Comparison of ENCODE assay signal across 8 cellular contexts in the genomic region with DNA sequence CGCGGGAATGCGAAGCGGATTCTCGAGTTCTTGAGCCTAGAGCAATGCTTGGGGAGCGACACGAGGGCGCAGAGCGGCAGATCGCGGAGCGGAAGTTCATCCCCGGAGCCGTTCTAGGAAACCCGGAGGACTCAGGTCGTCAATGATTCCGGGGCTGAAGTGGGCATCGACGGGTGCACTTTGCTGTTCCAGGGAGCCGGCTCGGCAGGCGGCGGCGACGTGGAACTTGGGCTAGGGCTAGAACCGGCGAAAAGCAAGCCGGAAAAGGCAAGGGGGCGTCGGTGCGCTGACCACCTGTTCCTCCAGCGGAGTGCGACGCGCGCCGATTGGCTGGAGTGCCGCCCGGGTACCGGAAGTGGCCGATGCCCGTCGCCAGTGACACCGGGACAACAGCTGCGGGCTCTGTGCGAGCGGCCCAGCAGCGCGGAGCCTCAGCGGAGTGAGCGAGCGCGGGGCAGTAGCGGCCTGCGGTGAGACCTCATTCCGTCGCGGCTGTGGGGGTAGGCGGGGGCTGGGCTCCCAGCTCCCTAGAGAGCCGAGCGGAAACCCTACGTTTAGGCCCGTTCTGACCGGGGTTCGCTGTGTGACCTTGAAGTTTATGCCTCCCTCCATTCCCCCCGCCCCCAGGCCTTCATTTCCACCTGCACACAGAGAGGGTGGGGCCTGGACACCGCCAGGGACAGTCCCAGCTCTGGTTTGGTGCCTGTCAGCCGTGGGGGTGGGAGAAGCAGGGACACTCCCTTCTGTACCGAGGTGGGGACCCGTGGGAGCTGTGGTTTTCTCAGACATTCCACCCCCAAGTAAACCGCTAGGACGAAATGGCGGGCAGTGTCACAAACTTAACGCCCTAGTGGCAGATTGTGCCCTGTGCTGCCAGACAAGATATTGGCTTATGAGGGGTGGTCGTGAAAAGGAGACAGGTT. TPM values are rescaled to one million over a fixed set of nuclear protein-coding genes. Genes with fewer than 3 reads are reported as not detected.
DNase-seq lines count a peak whose midpoint lies in the region; ATAC-seq, FAIRE-seq and TF ChIP-seq lines count a peak whose summit lies in the region.

TSS of gene ZFP3 (plus strand) at position 362 of the 923 bp plus-strand sequence. CDS start 13,038 bp downstream, outside the sequence.

- peaks cover 18% of the 10 kb centered on the region for H3K4me1 ChIP-seq in CD4-positive, CD25-positive, alpha-beta regulatory T cell (ENCODE audit: control insufficient read depth, insufficient read depth, low read length, poor library complexity, severe bottlenecking)
- no peaks in the 10 kb centered on the region for H3K4me1 ChIP-seq in SJSA1 (replicated peaks)
- no peaks in the 10 kb centered on the region for H3K4me1 ChIP-seq in cardiac muscle cell (ENCODE audit: low read depth)
- peaks cover 9% of the 10 kb centered on the region for H3K4me1 ChIP-seq in upper lobe of right lung

- peak; percentile 60 to 89 (median 67) for DNase-seq in CD4-positive, CD25-positive, alpha-beta regulatory T cell
- DNase-seq in HTR-8/SVneo (ENCODE audit: insufficient read length, low spot score) (peak; percentile 72), SJSA1 (ENCODE audit: low read depth in 1 of 2, low spot score in 2 of 2) (peak in 1 of 2 experiments; percentile 25), cardiac muscle cell (ENCODE audit: low read depth in 1 of 2, low spot score in 1 of 2) (peak; percentile 29 to 87), pulmonary artery endothelial cell (ENCODE audit: low read depth, low spot score) (peak; percentile 43), upper lobe of right lung (peak; percentile 95)

- H3K9me3 ChIP-seq in CD4-positive, CD25-positive, alpha-beta regulatory T cell (ENCODE audit: control insufficient read depth in 2 of 2, low read length in 2 of 2): peaks cover 4 to 7% of the 10 kb centered on the region in 2 experiments
- H3K9me3 ChIP-seq in SJSA1 (replicated peaks) (peaks cover 10% of the 10 kb centered on the region), cardiac muscle cell (ENCODE audit: low read depth) (no peaks in the 10 kb centered on the region), upper lobe of right lung (no peaks in the 10 kb centered on the region)

- peak; percentile 73 to 84 for ATAC-seq in CD4-positive, CD25-positive, alpha-beta regulatory T cell (ENCODE audit: low read depth in 2 of 2)
- ATAC-seq in GM19397 (IDR thresholded peaks at IDR 0.05; ENCODE audit: unreplicated experiment): peak; percentile 74
- ATAC-seq in upper lobe of right lung: peak; percentile 99

- peak within 1 kb of the TSS; percentile 89 to 100 (median 94) for H3K4me3 Mint-ChIP-seq in CD4-positive, CD25-positive, alpha-beta regulatory T cell
- peak within 1 kb of the TSS; percentile 91 for H3K4me3 Mint-ChIP-seq in activated naive CD8-positive, alpha-beta T cell

- peak within 1 kb of the TSS; percentile 87 to 91 (median 90) for H3K27ac Mint-ChIP-seq in CD4-positive, CD25-positive, alpha-beta regulatory T cell
- peak within 1 kb of the TSS; percentile 93 for H3K27ac Mint-ChIP-seq in activated naive CD8-positive, alpha-beta T cell

- peak within 1 kb of the TSS; percentile 88 for H3K4me3 ChIP-seq in CD4-positive, CD25-positive, alpha-beta regulatory T cell (ENCODE audit: low read depth, low read length)
- H3K4me3 ChIP-seq in SJSA1 (peak within 1 kb of the TSS; percentile 39), cardiac muscle cell (peak within 1 kb of the TSS; percentile 14), upper lobe of right lung (peak within 1 kb of the TSS; percentile 79)

- H3K27me3 ChIP-seq in CD4-positive, CD25-positive, alpha-beta regulatory T cell (ENCODE audit: control insufficient read depth, insufficient read depth, low read length): no peaks in the 10 kb centered on the region
- H3K27me3 ChIP-seq in SJSA1 (replicated peaks) (peaks cover 7% of the 10 kb centered on the region; the same call in 1 of the 2 replicates), cardiac muscle cell (no peaks in the 10 kb centered on the region), upper lobe of right lung (no peaks in the 10 kb centered on the region)

- TF ChIP-seq CTCF in cardiac muscle cell (IDR thresholded peaks at IDR 0.05; ENCODE audit: low read depth, low read length) (peak; percentile 5), upper lobe of right lung (IDR thresholded peaks at IDR 0.05) (no peak)

- no peaks in the 10 kb centered on the region for H3K36me3 ChIP-seq in CD4-positive, CD25-positive, alpha-beta regulatory T cell (ENCODE audit: control insufficient read depth, insufficient read depth, low read length)
- H3K36me3 ChIP-seq in SJSA1 (no peaks in the 10 kb centered on the region), cardiac muscle cell (no peaks in the 10 kb centered on the region), upper lobe of right lung (no peaks in the 10 kb centered on the region)

- no peaks in the 10 kb centered on the region for H3K27me3 Mint-ChIP-seq in CD4-positive, CD25-positive, alpha-beta regulatory T cell
- no peaks in the 10 kb centered on the region for H3K27me3 Mint-ChIP-seq in activated naive CD8-positive, alpha-beta T cell

- H3K36me3 Mint-ChIP-seq in CD4-positive, CD25-positive, alpha-beta regulatory T cell: peaks cover 16% of the 10 kb centered on the region
- peaks cover 9% of the 10 kb centered on the region for H3K36me3 Mint-ChIP-seq in activated naive CD8-positive, alpha-beta T cell

- FAIRE-seq in HTR-8/SVneo (lab: Jason Lieb, UNC): peak; percentile 69

- peak within 1 kb of the TSS; percentile 68 for H3K27ac ChIP-seq in CD4-positive, CD25-positive, alpha-beta regulatory T cell (ENCODE audit: insufficient read depth, low read length, poor library complexity, severe bottlenecking)
- H3K27ac ChIP-seq in SJSA1 (no peak within 1 kb of the TSS), cardiac muscle cell (no peak within 1 kb of the TSS), upper lobe of right lung (peak within 1 kb of the TSS; percentile 84)

- H3K9me3 Mint-ChIP-seq in CD4-positive, CD25-positive, alpha-beta regulatory T cell: peaks cover 0 to 4% (median 4%) of the 10 kb centered on the region in 7 donors
- no peaks in the 10 kb centered on the region for H3K9me3 Mint-ChIP-seq in activated naive CD8-positive, alpha-beta T cell (ENCODE audit: low read depth)

- intact Hi-C loops in upper lobe of right lung (cut with DNase I): no loop called here

- H3K4me1 Mint-ChIP-seq in CD4-positive, CD25-positive, alpha-beta regulatory T cell: peaks cover 9 to 33% (median 24%) of the 10 kb centered on the region in 4 donors
- H3K4me1 Mint-ChIP-seq in activated naive CD8-positive, alpha-beta T cell (ENCODE audit: low read depth): peaks cover 32% of the 10 kb centered on the region

RNA-seq across cellular contexts. Expression of gene ZFP3, which starts in this region (rescaled TPM):
- 2.5 TPM for total RNA-seq in CD4-positive, CD25-positive, alpha-beta regulatory T cell
- 1 to 10 TPM in 2 of 4 donors, under 1 TPM in 2; 0.32 to 2.0 (median 1.3) TPM for polyA plus RNA-seq in CD4-positive, CD25-positive, alpha-beta regulatory T cell
- total RNA-seq in SJSA1 (2014; rRNA removed; shearing (Covaris generic)): 0.18 and 0.41 TPM in 2 replicates
- total RNA-seq in cardiac muscle cell (0.21 and 0.95 TPM in 2 replicates), pulmonary artery endothelial cell (1.1 and 1.9 TPM in 2 replicates), upper lobe of right lung (6.7 TPM)
- polyA plus RNA-seq in cardiac muscle cell: 1.5 and 2.4 TPM in 2 replicates

Comparison
In these comparisons a context has a peak if more than half of its experiments do, and no peak if none do; other contexts are left out.
1. H3K27ac ChIP-seq: peak in CD4-positive, CD25-positive, alpha-beta regulatory T cell (single experiment) and upper lobe of right lung (single experiment); none in SJSA1 (single experiment) and cardiac muscle cell (single experiment).
2. H3K4me3 ChIP-seq: peak in every context shown above with its lines; median percentile 88 in CD4-positive, CD25-positive, alpha-beta regulatory T cell; 79 in upper lobe of right lung; 39 in SJSA1; 14 in cardiac muscle cell.
3. Peak in every context shown above with its lines, with median percentiles within 50 percentile points of each other: ATAC-seq.